ENCODE assay signal across 8 cellular contexts in genomic region chr1:101236546-101237228, GRCh38. TPM values are rescaled to one million over a fixed set of nuclear protein-coding genes. Genes with fewer than 3 reads are reported as not detected.
DNase-seq lines count a peak whose midpoint lies in the region; ATAC-seq, FAIRE-seq and TF ChIP-seq lines count a peak whose summit lies in the region.

TSS of gene S1PR1 (plus strand) at chr1:101237019. CDS start at chr1:101238985, 1,966 bp downstream.

- no peak within 1 kb of the TSS for H2BK120ac ChIP-seq in H1 (replicated peaks; ENCODE audit: low read depth, low read length)

- POLR2A ChIA-PET in H1 (lab: Charles Lee; ENCODE audit: partially characterized antibody): interaction anchor here (0.6 to 1.7 kb wide), 3 partner anchors 25 to 774 kb away, joined by 3 read pairs; no protein-coding TSS in a partner anchor

- no peaks in the 10 kb centered on the region for H4K20me1 ChIP-seq in GM23338 (replicated peaks; ENCODE audit: insufficient read depth)
- H4K20me1 ChIP-seq in H1 (replicated peaks in 1 of 2; ENCODE audit: control insufficient read depth in 1 of 2, insufficient read depth in 2 of 2, low read length in 2 of 2): no peaks in the 10 kb centered on the region

- H3K4me3 ChIP-seq in GM23338 (peak within 1 kb of the TSS; percentile 97), NB4 (ENCODE audit: low read depth, low read length) (peak within 1 kb of the TSS; percentile 16), H1 (ENCODE audit: extremely low read depth in 1 of 4, insufficient read depth in 2 of 4, low read depth in 3 of 4, low read length in 4 of 4) (peak within 1 kb of the TSS; percentile 73 to 81 (median 76))

- peaks cover 18% of the 10 kb centered on the region for H3K4me1 Mint-ChIP-seq in GM23338

- H3K4ac ChIP-seq in H1 (replicated peaks; ENCODE audit: insufficient read length, low read depth, low read length): peak within 1 kb of the TSS; percentile 25

- H3K36me3 ChIP-seq in GM23338 (ENCODE audit: insufficient read depth) (no peaks in the 10 kb centered on the region), H1 (ENCODE audit: control insufficient read depth in 2 of 4, insufficient read depth in 4 of 4, low read length in 3 of 4) (peaks cover 0 to 2% (median 0%) of the 10 kb centered on the region in 4 experiments; a peak in 1 of 8 replicates)

- no peaks in the 10 kb centered on the region for H3K9me3 Mint-ChIP-seq in GM23338

- H3K9me3 ChIP-seq in H1 (ENCODE audit: insufficient read depth in 2 of 2, low read depth in 1 of 2, low read length in 1 of 2): no peaks in the 10 kb centered on the region

- peak within 1 kb of the TSS; percentile 84; the same call in 1 of the 2 replicates for H2BK12ac ChIP-seq in H1 (ENCODE audit: low read depth, low read length)

- H3K36me3 Mint-ChIP-seq in GM23338 (ENCODE audit: low read depth): peaks cover 9% of the 10 kb centered on the region

- TF ChIP-seq POLR2A in NB4 (IDR thresholded peaks at IDR 0.05; ENCODE audit: extremely low read depth, insufficient read length): no peak
- TF ChIP-seq POLR2A in H1 (IDR thresholded peaks at IDR 0.05; ENCODE audit: control extremely low read depth in 1 of 2, low read depth in 2 of 2, low read length in 2 of 2): peak in 1 of 2 experiments; percentile 48; a peak in 2 of 3 replicates

- peaks cover 20% of the 10 kb centered on the region for H3K4me1 ChIP-seq in GM23338 (ENCODE audit: insufficient read depth)
- H3K4me1 ChIP-seq in H1 (replicated peaks in 1 of 4; ENCODE audit: control insufficient read depth in 3 of 4, insufficient read depth in 4 of 4, low read length in 3 of 4): peaks cover 0 to 10% (median 6%) of the 10 kb centered on the region in 4 experiments; a peak in 5 of 7 replicates

- H3K9ac ChIP-seq in H1 (replicated peaks in 1 of 4; ENCODE audit: extremely low read depth in 1 of 4, low read depth in 3 of 4, low read length in 3 of 4): peak within 1 kb of the TSS in 2 of 4 experiments; percentile 38 to 44; a peak in 4 of 7 replicates

- H2BK15ac ChIP-seq in H1 (ENCODE audit: low read length): no peak within 1 kb of the TSS

- CTCF ChIA-PET in H1 (lab: Charles Lee; ENCODE audit: partially characterized antibody): interaction anchor here (1.1 to 5.0 kb wide), 5 partner anchors 9 to 102 kb away, joined by 3 to 41 read pairs (median 6); no protein-coding TSS in a partner anchor

- H3K56ac ChIP-seq in H1 (replicated peaks; ENCODE audit: insufficient read length, low read depth, low read length): no peak within 1 kb of the TSS

- no peak within 1 kb of the TSS for H3K14ac ChIP-seq in H1 (ENCODE audit: insufficient read length)

- FAIRE-seq in H1 (lab: Jason Lieb, UNC): no peak

- TF ChIP-seq RAD21 in H1 (IDR thresholded peaks at IDR 0.05 in 1 of 2, conservative IDR thresholded peaks at IDR 0.05 in 1 of 2; ENCODE audit: low read depth in 2 of 2, low read length in 2 of 2): no peak

- DNase-seq in EH (ENCODE audit: low read depth) (peak; percentile 76), GM23338 (ENCODE audit: low spot score) (peak; percentile 88), NB4 (ENCODE audit: low read depth) (peak; percentile 33), H1 (ENCODE audit: low read depth in 1 of 2, low spot score in 2 of 2) (peak; percentile 39 to 76), mesenteric fat pad (ENCODE audit: low spot score) (peak; percentile 92), SIG-M5 (lab: John Stamatoyannopoulos, UW) (no peak)
- DNase-seq in activated CD8-positive, alpha-beta memory T cell treated with anti-CD3 and anti-CD28 coated beads for 48 hours (ENCODE audit: low read depth in 2 of 3, low spot score in 2 of 3): peak; percentile 44 to 59 (median 55)
- peak; percentile 66 to 71 for DNase-seq in stimulated activated CD8-positive, alpha-beta memory T cell treated with anti-CD3 and anti-CD28 coated beads, Interleukin-15, amount 100 ng/mL, for 48 hours (ENCODE audit: low read depth in 2 of 2)

- no peak within 1 kb of the TSS for H2BK5ac ChIP-seq in H1 (ENCODE audit: low read depth, low read length)

- H3K4me2 ChIP-seq in GM23338: peak within 1 kb of the TSS; percentile 90
- peak within 1 kb of the TSS; percentile 89 to 96 for H3K4me2 ChIP-seq in H1 (ENCODE audit: insufficient read depth in 1 of 2, low read depth in 2 of 2, low read length in 2 of 2)

- H3K4me3 Mint-ChIP-seq in GM23338: peak within 1 kb of the TSS; percentile 84

- H3K23me2 ChIP-seq in H1 (ENCODE audit: low read depth, low read length): peaks cover 18% of the 10 kb centered on the region

- peaks cover 36% of the 10 kb centered on the region for H3K27me3 Mint-ChIP-seq in GM23338 (ENCODE audit: insufficient read depth, low read depth, poor library complexity)

- no peak for TF ChIP-seq EP300 in H1 (IDR thresholded peaks at IDR 0.05; ENCODE audit: borderline replicate concordance in 1 of 2, low read depth in 2 of 2, low read length in 2 of 2)

- H4K91ac ChIP-seq in H1 (replicated peaks; ENCODE audit: insufficient read length, low read length): peak within 1 kb of the TSS; percentile 29

- no peaks in the 10 kb centered on the region for H3K9me2 ChIP-seq in GM23338 (ENCODE audit: insufficient read depth)

- TF ChIP-seq CTCF in GM23338 (conservative IDR thresholded peaks at IDR 0.05; ENCODE audit: low read depth in 2 of 2) (no peak), NB4 (IDR thresholded peaks at IDR 0.05; ENCODE audit: low read depth, low read length) (no peak), H1 (IDR thresholded peaks at IDR 0.05; ENCODE audit: control extremely low read depth in 1 of 3, insufficient read depth in 1 of 3, low read depth in 1 of 3, low read length in 3 of 3) (no peak)

- H2BK20ac ChIP-seq in H1 (ENCODE audit: low read length): no peak within 1 kb of the TSS

- H3K27ac ChIP-seq in GM23338 (ENCODE audit: low read depth): no peak within 1 kb of the TSS
- no peak within 1 kb of the TSS for H3K27ac ChIP-seq in H1 (ENCODE audit: low read depth, low read length)

- no peak within 1 kb of the TSS for H2AK5ac ChIP-seq in H1 (ENCODE audit: low read depth, low read length)

- WGBS in H1 (ENCODE audit: extremely low coverage in 1 of 2, insufficient coverage in 1 of 2, insufficient read length in 1 of 2, insufficient replicate concordance in 2 of 2, low coverage in 1 of 2, low lambda C conversion rate in 2 of 2, missing lambda C conversion rate in 1 of 2), 2 experiments: 1% methylated on average over 29 of the region's 45 CpGs; no CpG with 5 or more reads in 1 of the 2 experiments

- H4K8ac ChIP-seq in H1 (ENCODE audit: extremely low read depth, insufficient read depth, low read length): peak within 1 kb of the TSS; percentile 63; the same call in 1 of the 2 replicates

- H3K79me2 ChIP-seq in GM23338 (replicated peaks; ENCODE audit: insufficient read depth): no peaks in the 10 kb centered on the region
- H3K79me2 ChIP-seq in H1 (ENCODE audit: control insufficient read depth in 1 of 2, insufficient read depth in 2 of 2, low read length in 2 of 2): no peaks in the 10 kb centered on the region

- ATAC-seq in GM23338: peak; percentile 78

- H3F3A ChIP-seq in GM23338 (replicated peaks; ENCODE audit: low read depth): peaks cover 4% of the 10 kb centered on the region; the same call in 1 of the 2 replicates

- H2AFZ ChIP-seq in GM23338 (peak within 1 kb of the TSS; percentile 99), H1 (ENCODE audit: low read length) (peak within 1 kb of the TSS; percentile 97)

- H3K27ac Mint-ChIP-seq in GM23338: no peak within 1 kb of the TSS; the same call in 1 of the 2 replicates

- H3K27me3 ChIP-seq in GM23338 (ENCODE audit: insufficient read depth) (peaks cover 47% of the 10 kb centered on the region), H1 (replicated peaks in 1 of 4; ENCODE audit: control insufficient read depth in 3 of 4, extremely low read depth in 1 of 4, insufficient read depth in 3 of 4, low read length in 3 of 4) (peaks cover 0 to 27% (median 13%) of the 10 kb centered on the region in 4 experiments; a peak in 5 of 7 replicates)

- no peak within 1 kb of the TSS for H3K23ac ChIP-seq in H1 (ENCODE audit: insufficient read length)

- H3K18ac ChIP-seq in H1 (ENCODE audit: extremely low read depth, low read length): peak within 1 kb of the TSS; percentile 80

- H4K5ac ChIP-seq in H1 (ENCODE audit: insufficient read length, low read depth, low read length): peak within 1 kb of the TSS; percentile 65

- no peaks in the 10 kb centered on the region for H3K79me1 ChIP-seq in H1 (ENCODE audit: low read depth, low read length)

TF ChIP-seq in GM23338, 12 proteins besides CTCF, POLR2A, EP300 and RAD21:
- TF ChIP-seq POLR2AphosphoS5 (IDR thresholded peaks at IDR 0.05; ENCODE audit: low read depth) (peak; percentile 67), STAT1 (IDR thresholded peaks at IDR 0.05; ENCODE audit: unreplicated experiment) (no peak)

TF ChIP-seq in H1, 55 proteins besides CTCF, POLR2A, EP300 and RAD21 (continues in another document):
- TF ChIP-seq POU5F1 (IDR thresholded peaks at IDR 0.05; ENCODE audit: low read depth, low read length) (no peak), TBP (IDR thresholded peaks at IDR 0.05; ENCODE audit: low read depth, low read length) (peak; percentile 57; the same call in 1 of the 2 replicates), TAF1 (IDR thresholded peaks at IDR 0.05; ENCODE audit: low read depth, low read length) (peak; percentile 73; the same call in 1 of the 2 replicates), PHF8 (conservative IDR thresholded peaks at IDR 0.05; ENCODE audit: low read depth, low read length) (peak; percentile 25; the same call in 1 of the 2 replicates), MAX (IDR thresholded peaks at IDR 0.05) (peak; percentile 66; the same call in 1 of the 2 replicates), BCL11A (IDR thresholded peaks at IDR 0.05; ENCODE audit: low read depth in 2 of 2, low read length in 2 of 2) (no peak), POLR2AphosphoS5 (IDR thresholded peaks at IDR 0.05; ENCODE audit: low read depth, low read length) (peak; percentile 56; the same call in 1 of the 2 replicates), CREB1 (IDR thresholded peaks at IDR 0.05) (0 out of 2 replicates have a peak, but pooled peaks have one; percentile 19)

RNA-seq across cellular contexts. Expression of gene S1PR1, which starts in this region (rescaled TPM):
- total RNA-seq in GM23338 (2014; rRNA removed; shearing (Covaris generic)): 4.1 and 5.2 TPM in 2 replicates
- polyA plus RNA-seq in GM23338 (2016; fragmentation: Nextera tagmentation; extraction: Ambion mirVana) (2.6 and 2.7 TPM in 2 replicates), H1 (2011; rRNA removed) (4.7 and 5.5 TPM in 2 replicates)
- total RNA-seq in H1 (2021; fragmentation: NEBNext Ultra II Directional; extraction: Animal tissue kit (Norgen Biotek cat#: 25700)): 3.1 and 3.5 TPM in 2 replicates
- polyA plus RNA-seq in H1 (2011; cell fraction: cytosol; rRNA removed): 3.7 TPM
- 6.2 TPM for polyA plus RNA-seq in H1 (2011; cell fraction: nucleus; rRNA removed)
- polyA plus RNA-seq in H1 (2012, experiment 1 of 2): 2.0 to 3.5 TPM (median 2.6 TPM) in 4 replicates
- 1.3 TPM for polyA plus RNA-seq in H1 (2012, experiment 2 of 2)
- polyA plus RNA-seq in H1 (2013, experiment 1 of 2): 3.3 TPM
- 3.7 TPM for polyA plus RNA-seq in H1 (2013, experiment 2 of 2)
- 6.7 and 8.4 TPM in 2 replicates for polyA minus RNA-seq in H1 (2011; rRNA and poly(A)+ RNA removed)
- polyA minus RNA-seq in H1 (2011; cell fraction: cytosol; rRNA and poly(A)+ RNA removed): 3.3 TPM
- 10.8 TPM for polyA minus RNA-seq in H1 (2011; cell fraction: nucleus; rRNA and poly(A)+ RNA removed)
- total RNA-seq in mesenteric fat pad: 118 TPM

Comparison
In these comparisons a context has a peak if more than half of its experiments do, and no peak if none do; other contexts are left out.
1. RNA of gene S1PR1 (total RNA-seq): 118 TPM in mesenteric fat pad (single experiment); 4.1 to 5.2 TPM in GM23338 and 3.1 to 3.5 TPM in H1; every median in the first group is over 10 times any median in the second.
2. H3K4me3 ChIP-seq: peak in every context shown above with its lines; median percentile 97 in GM23338; 76 in H1; 16 in NB4.